In the genomic region with DNA sequence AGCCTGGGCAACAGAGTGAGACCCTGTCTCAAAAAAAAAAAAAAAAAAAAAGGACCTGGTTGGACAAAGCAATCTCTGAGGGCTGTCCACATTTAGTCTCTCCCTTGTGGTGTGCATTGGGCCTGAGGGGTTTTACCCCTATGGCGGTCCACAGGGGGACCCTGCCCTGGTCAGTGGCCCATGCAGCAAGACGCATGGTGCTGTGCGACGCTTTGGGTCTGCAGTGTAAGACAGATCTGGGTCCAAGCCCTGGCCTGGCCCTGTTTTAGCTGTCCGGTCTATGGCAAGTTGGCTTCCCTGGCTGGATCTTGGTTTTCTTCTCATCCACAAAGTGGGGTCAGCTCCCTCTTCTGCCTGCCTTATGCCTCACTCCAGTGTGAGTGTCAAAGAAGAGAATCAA, we compare ENCODE assay signal across 19 cellular contexts.
"Had no signal": no experiment of that assay in that cellular context is flagged by ENCODE, and none has a peak within 500 bp of the region (broad histone marks: within the 10 kb centered on the region; RNA-seq: fewer than 3 reads in every experiment).

No MANE protein-coding gene starts in this region.

- H3K4me3 ChIP-seq: ascending aorta, breast epithelium, Peyer's patch, SJSA1 had no signal

- H3K36me3 Mint-ChIP-seq: activated naive CD4-positive, alpha-beta T cell treated with anti-CD3 and anti-CD28 coated beads, Interleukin-2, amount 50 U/mL, for 24 hours; activated naive CD8-positive, alpha-beta T cell treated with anti-CD3 and anti-CD28 coated beads, Interleukin-2, amount 10 ng/mL, durations not matched to agents 7 days and 5 days had no signal

- H3K27ac ChIP-seq: ascending aorta, breast epithelium, Peyer's patch, SJSA1 had no signal

- H3K9me3 ChIP-seq: ascending aorta, Peyer's patch, SJSA1, SK-N-SH had no signal

- H3K27me3 ChIP-seq: ascending aorta, Peyer's patch, SJSA1 had no signal

- ATAC-seq: activated CD8-positive, alpha-beta T cell treated with anti-CD3 and anti-CD28 coated beads, Interleukin-2, amount 10 ng/mL, durations not matched to agents 7 days and 5 days; PC-3 had no signal

- H3K4me1 Mint-ChIP-seq: activated CD4-positive, alpha-beta T cell treated with anti-CD3 and anti-CD28 coated beads, Interleukin-2, amount 10 ng/mL, durations not matched to agents 24 days and 14 days; activated naive CD4-positive, alpha-beta T cell treated with anti-CD3 and anti-CD28 coated beads, Interleukin-2, amount 50 U/mL, for 24 hours; activated naive CD8-positive, alpha-beta T cell treated with anti-CD3 and anti-CD28 coated beads, Interleukin-2, amount 10 ng/mL, durations not matched to agents 7 days and 5 days had no signal

- H3K9me3 Mint-ChIP-seq: activated naive CD4-positive, alpha-beta T cell treated with anti-CD3 and anti-CD28 coated beads, Interleukin-2, amount 50 U/mL, for 24 hours; activated T-cell treated with anti-CD3 and anti-CD28 coated beads, Interleukin-2, amount 50 U/mL, for 24 hours had no signal

- H3K4me1 ChIP-seq: ascending aorta, breast epithelium, Peyer's patch, SJSA1 had no signal

- H3K27ac Mint-ChIP-seq: activated CD4-positive, alpha-beta T cell treated with anti-CD3 and anti-CD28 coated beads, Interleukin-2, amount 10 ng/mL, durations not matched to agents 24 days and 14 days; activated CD8-positive, alpha-beta T cell treated with anti-CD3 and anti-CD28 coated beads, Interleukin-2, amount 10 ng/mL, durations not matched to agents 7 days and 5 days; activated naive CD4-positive, alpha-beta T cell treated with anti-CD3 and anti-CD28 coated beads, Interleukin-2, amount 50 U/mL, for 24 hours; activated naive CD8-positive, alpha-beta T cell treated with anti-CD3 and anti-CD28 coated beads, Interleukin-2, amount 10 ng/mL, durations not matched to agents 7 days and 5 days; activated T-cell treated with anti-CD3 and anti-CD28 coated beads, Interleukin-2, amount 50 U/mL, for 24 hours; activated T-helper 2 cell treated with anti-CD3 and anti-CD28 coated beads, Interferon-gamma antibody, Interleukin-2, Interleukin-4, amounts not matched to agents 10 μg/mL and 5 μg/mL and 100 μg/mL, durations not matched to agents 14 hours and 24 hours and 36 hours; T-helper 1 cell treated with Interleukin-12 subunit alpha and Interleukin-12 subunit beta and Interleukin-4 antibody, amounts not matched to agents 30 μg/mL and 1 μg/mL, for 36 hours; T-helper 2 cell treated with Interferon-gamma antibody and Interleukin-4, amounts not matched to agents 5 μg/mL and 100 μg/mL, for 36 hours had no signal

- H3K4me3 Mint-ChIP-seq: activated CD4-positive, alpha-beta T cell treated with anti-CD3 and anti-CD28 coated beads, Interleukin-2, amount 10 ng/mL, durations not matched to agents 24 days and 14 days; activated CD8-positive, alpha-beta T cell treated with anti-CD3 and anti-CD28 coated beads, Interleukin-2, amount 10 ng/mL, durations not matched to agents 7 days and 5 days; activated naive CD4-positive, alpha-beta T cell treated with anti-CD3 and anti-CD28 coated beads, Interleukin-2, amount 50 U/mL, for 24 hours; activated naive CD8-positive, alpha-beta T cell treated with anti-CD3 and anti-CD28 coated beads, Interleukin-2, amount 10 ng/mL, durations not matched to agents 7 days and 5 days; activated T-cell treated with anti-CD3 and anti-CD28 coated beads, Interleukin-2, amount 50 U/mL, for 24 hours; T-helper 1 cell treated with Interleukin-12 subunit alpha and Interleukin-12 subunit beta and Interleukin-4 antibody, amounts not matched to agents 30 μg/mL and 1 μg/mL, for 36 hours; T-helper 2 cell treated with Interferon-gamma antibody and Interleukin-4, amounts not matched to agents 5 μg/mL and 100 μg/mL, for 36 hours had no signal

- DNase-seq: activated gamma-delta T cell, NCI-H2029 treated with DMSO at 0.1 percent for 48 hours, NCI-H2107, NCI-H2171, NCI-H510A had no signal

- H3K4me2 ChIP-seq: SK-N-SH had no signal

- H3K36me3 ChIP-seq: ascending aorta, breast epithelium, Peyer's patch, SJSA1 had no signal

- H3K9ac ChIP-seq: SK-N-SH had no signal
